Comparison of ENCODE assay signal across 16 cellular contexts in the genomic region with DNA sequence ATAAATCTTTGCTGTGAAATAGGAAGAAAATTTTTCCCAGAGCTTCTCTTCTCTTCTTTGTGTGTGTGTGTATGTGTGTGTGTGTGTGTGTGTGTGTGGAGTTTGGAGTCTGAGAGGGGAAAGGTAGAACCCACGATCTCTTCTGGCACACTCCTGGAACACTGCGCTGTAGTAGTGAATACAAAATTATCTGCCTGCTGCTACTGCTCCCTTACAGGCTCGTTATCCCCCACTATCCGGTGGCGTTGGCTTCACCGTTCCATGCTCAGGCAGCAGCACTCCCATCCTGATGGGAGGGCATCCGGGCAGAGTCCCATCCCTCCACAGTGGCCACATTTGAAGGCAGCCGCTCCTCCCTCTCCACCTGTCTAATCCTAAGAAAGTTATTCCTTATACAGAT.
"Had no signal": no experiment of that assay in that cellular context is flagged by ENCODE, and none has a peak within 500 bp of the region (broad histone marks: within the 10 kb centered on the region; RNA-seq: fewer than 3 reads in every experiment).

No MANE protein-coding gene starts in this region.

- H3K36me3 ChIP-seq: esophagus squamous epithelium, prostate gland, right lobe of liver, thoracic aorta had no signal

- DNase-seq: activated CD4-positive, alpha-beta T cell treated with anti-CD3 and anti-CD28 coated beads for 36 hours; activated CD4-positive, alpha-beta T cell treated with anti-CD3 and anti-CD28 coated beads, Interleukin-2, amount 50 U/mL, for 48 hours; effector memory CD8-positive, alpha-beta T cell; esophagus squamous epithelium; right lobe of liver; stimulated activated CD4-positive, alpha-beta T cell treated with anti-CD3 and anti-CD28 coated beads, Interleukin-4, amount 100 ng/mL, for 24 hours had no signal

- H3K4me3 Mint-ChIP-seq: activated CD4-positive, alpha-beta T cell treated with anti-CD3 and anti-CD28 coated beads for 36 hours; activated naive CD8-positive, alpha-beta T cell; activated T-helper 1 cell treated with anti-CD3 and anti-CD28 coated beads, Interleukin-12 subunit alpha, Interleukin-12 subunit beta, Interleukin-2, Interleukin-4 antibody, amounts not matched to agents 30 ng/mL and 10 ng/mL and 1 ng/mL, durations not matched to agents 14 hours and 24 hours and 36 hours; effector memory CD8-positive, alpha-beta T cell; mesothelial cell of epicardium; natural killer cell treated with Interleukin-12 subunit alpha and Interleukin-12 subunit beta and Interleukin-15 and Interleukin-18, amount 100 ng/mL, for 72 hours; stimulated activated memory B cell treated with anti-CD40 and anti-IgM and Interleukin-4, amounts not matched to agents 10 μg/mL and 1 μg/mL and 100 μg/mL, for 72 hours had no signal

- H3K36me3 Mint-ChIP-seq: activated naive CD8-positive, alpha-beta T cell; mesothelial cell of epicardium; natural killer cell treated with Interleukin-12 subunit alpha and Interleukin-12 subunit beta and Interleukin-15 and Interleukin-18, amount 100 ng/mL, for 72 hours; stimulated activated memory B cell treated with anti-CD40 and anti-IgM and Interleukin-4, amounts not matched to agents 10 μg/mL and 1 μg/mL and 100 μg/mL, for 72 hours had no signal

- H3K4me2 ChIP-seq: hepatocyte had no signal

- H3K9me3 Mint-ChIP-seq: activated T-helper 1 cell treated with anti-CD3 and anti-CD28 coated beads, Interleukin-12 subunit alpha, Interleukin-12 subunit beta, Interleukin-2, Interleukin-4 antibody, amounts not matched to agents 30 ng/mL and 10 ng/mL and 1 ng/mL, durations not matched to agents 14 hours and 24 hours and 36 hours; effector memory CD8-positive, alpha-beta T cell; mesothelial cell of epicardium; natural killer cell treated with Interleukin-12 subunit alpha and Interleukin-12 subunit beta and Interleukin-15 and Interleukin-18, amount 100 ng/mL, for 72 hours; stimulated activated memory B cell treated with anti-CD40 and anti-IgM and Interleukin-4, amounts not matched to agents 10 μg/mL and 1 μg/mL and 100 μg/mL, for 72 hours had no signal

- H3K4me1 ChIP-seq: esophagus squamous epithelium, prostate gland, right lobe of liver had no signal

- H3K4me1 Mint-ChIP-seq: activated CD4-positive, alpha-beta T cell treated with anti-CD3 and anti-CD28 coated beads for 36 hours; mesothelial cell of epicardium; stimulated activated memory B cell treated with anti-CD40 and anti-IgM and Interleukin-4, amounts not matched to agents 10 μg/mL and 1 μg/mL and 100 μg/mL, for 72 hours had no signal

- H2AFZ ChIP-seq: hepatocyte had no signal

- H3K27ac ChIP-seq: esophagus squamous epithelium, hepatocyte, prostate gland, right lobe of liver, thoracic aorta had no signal

- H3K79me2 ChIP-seq: hepatocyte had no signal

- H3K4me3 ChIP-seq: esophagus squamous epithelium, hepatocyte, lung, prostate gland, right lobe of liver, thoracic aorta had no signal

- ATAC-seq: activated CD4-positive, alpha-beta T cell treated with anti-CD3 and anti-CD28 coated beads for 36 hours; effector memory CD8-positive, alpha-beta T cell; left colon had no signal

- H3K27me3 ChIP-seq: hepatocyte, right lobe of liver had no signal

- H3K9me3 ChIP-seq: esophagus squamous epithelium, prostate gland, right lobe of liver, thoracic aorta had no signal

- H3K27ac Mint-ChIP-seq: activated CD4-positive, alpha-beta T cell treated with anti-CD3 and anti-CD28 coated beads for 36 hours; activated naive CD8-positive, alpha-beta T cell; activated T-helper 1 cell treated with anti-CD3 and anti-CD28 coated beads, Interleukin-12 subunit alpha, Interleukin-12 subunit beta, Interleukin-2, Interleukin-4 antibody, amounts not matched to agents 30 ng/mL and 10 ng/mL and 1 ng/mL, durations not matched to agents 14 hours and 24 hours and 36 hours; effector memory CD8-positive, alpha-beta T cell; mesothelial cell of epicardium; natural killer cell treated with Interleukin-12 subunit alpha and Interleukin-12 subunit beta and Interleukin-15 and Interleukin-18, amount 100 ng/mL, for 72 hours; stimulated activated memory B cell treated with anti-CD40 and anti-IgM and Interleukin-4, amounts not matched to agents 10 μg/mL and 1 μg/mL and 100 μg/mL, for 72 hours had no signal
